Comparison of ENCODE assay signal across 9 cellular contexts in the genomic region with DNA sequence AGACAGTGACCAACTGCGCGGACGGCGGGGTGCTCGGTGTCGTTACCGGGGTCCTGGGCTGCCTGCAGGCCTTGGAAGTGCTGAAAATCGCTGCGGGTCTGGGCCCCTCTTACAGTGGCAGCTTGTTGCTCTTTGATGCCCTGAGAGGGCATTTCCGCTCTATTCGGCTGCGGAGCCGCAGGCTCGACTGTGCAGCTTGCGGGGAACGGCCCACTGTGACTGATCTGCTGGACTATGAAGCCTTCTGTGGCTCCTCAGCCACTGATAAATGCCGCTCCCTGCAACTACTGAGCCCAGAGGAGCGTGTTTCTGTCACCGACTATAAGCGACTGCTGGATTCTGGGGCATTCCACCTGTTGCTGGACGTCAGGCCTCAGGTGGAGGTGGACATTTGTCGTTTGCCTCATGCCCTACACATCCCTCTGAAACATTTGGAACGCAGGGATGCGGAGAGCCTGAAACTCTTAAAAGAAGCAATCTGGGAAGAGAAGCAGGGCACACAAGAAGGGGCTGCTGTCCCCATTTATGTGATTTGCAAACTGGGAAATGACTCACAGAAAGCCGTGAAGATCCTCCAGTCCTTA. TPM values are rescaled to one million over a fixed set of nuclear protein-coding genes. Genes with fewer than 3 reads are reported as not detected.
DNase-seq lines count a peak whose midpoint lies in the region; ATAC-seq and TF ChIP-seq lines count a peak whose summit lies in the region.
"Had no signal": no experiment of that assay in that cellular context is flagged by ENCODE, and none has a peak within 500 bp of the region (broad histone marks: within the 10 kb centered on the region; RNA-seq: fewer than 3 reads in every experiment).

No MANE protein-coding gene starts in this region.

- H3K4ac ChIP-seq in mesenchymal stem cell (ENCODE audit: low read depth in 1 of 2, low read length in 2 of 2), result no peak overlapping the region

- H3K36me3 Mint-ChIP-seq in activated naive CD4-positive, alpha-beta T cell treated with anti-CD3 and anti-CD28 coated beads, Interleukin-2, amount 50 U/mL, for 24 hours, result peaks cover 12% of the 10 kb centered on the region
- peaks cover 33% of the 10 kb centered on the region for H3K36me3 Mint-ChIP-seq in brain

- no peak overlapping the region for H2AFZ ChIP-seq in mesenchymal stem cell (ENCODE audit: low read depth, low read length)

- no peak overlapping the region for H2BK120ac ChIP-seq in mesenchymal stem cell (ENCODE audit: low read depth, low read length)

- H4K8ac ChIP-seq in mesenchymal stem cell (ENCODE audit: low read length), result no peak overlapping the region

- no peak for TF ChIP-seq POLR2A in upper lobe of left lung (IDR thresholded peaks at IDR 0.05)

- no peaks in the 10 kb centered on the region for H3K27me3 Mint-ChIP-seq in activated naive CD4-positive, alpha-beta T cell treated with anti-CD3 and anti-CD28 coated beads, Interleukin-2, amount 50 U/mL, for 24 hours
- H3K27me3 Mint-ChIP-seq in brain, result peaks cover 11% of the 10 kb centered on the region

- TF ChIP-seq EP300 in upper lobe of left lung (IDR thresholded peaks at IDR 0.05), result no peak

- no peak overlapping the region for H3K18ac ChIP-seq in mesenchymal stem cell (ENCODE audit: low read depth in 1 of 2, low read length in 2 of 2)

- peak in 1 of 2 donors; percentile 23 for ATAC-seq in upper lobe of left lung (ENCODE audit: low FRiP score in 2 of 2)
- no peak for ATAC-seq in HG02885 (IDR thresholded peaks at IDR 0.05; ENCODE audit: poor library complexity, unreplicated experiment)

- no peak for TF ChIP-seq CTCF in brain (conservative IDR thresholded peaks at IDR 0.05)
- no peak for TF ChIP-seq CTCF in upper lobe of left lung (IDR thresholded peaks at IDR 0.05)

- H3K4me2 ChIP-seq in mesenchymal stem cell (ENCODE audit: low read length, poor library complexity, severe bottlenecking), result peak overlapping the region; percentile 98

- H3K27ac Mint-ChIP-seq in activated naive CD4-positive, alpha-beta T cell treated with anti-CD3 and anti-CD28 coated beads, Interleukin-2, amount 50 U/mL, for 24 hours, result peak overlapping the region; percentile 65
- peak overlapping the region in 4 of 5 experiments; percentile 99 to 100 (median 100) for H3K27ac Mint-ChIP-seq in brain

- no peak overlapping the region for H4K91ac ChIP-seq in mesenchymal stem cell (ENCODE audit: low read length)

- peaks cover 73% of the 10 kb centered on the region for H3K4me1 Mint-ChIP-seq in activated naive CD4-positive, alpha-beta T cell treated with anti-CD3 and anti-CD28 coated beads, Interleukin-2, amount 50 U/mL, for 24 hours
- peaks cover 73% of the 10 kb centered on the region for H3K4me1 Mint-ChIP-seq in brain

- H3K9ac ChIP-seq in mesenchymal stem cell (ENCODE audit: low read length), result peak overlapping the region; percentile 97

- no peaks in the 10 kb centered on the region for H3K27me3 ChIP-seq in mesenchymal stem cell (ENCODE audit: control insufficient read depth in 1 of 2, insufficient read depth in 1 of 2, low read length in 2 of 2)
- H3K27me3 ChIP-seq in upper lobe of left lung, result no peaks in the 10 kb centered on the region

- peaks cover 17% of the 10 kb centered on the region for H3K4me1 ChIP-seq in mesenchymal stem cell (ENCODE audit: control insufficient read depth, insufficient read depth, low read depth, low read length)
- peaks cover 27 to 55% (median 38%) of the 10 kb centered on the region in 4 donors for H3K4me1 ChIP-seq in upper lobe of left lung

- H3K23ac ChIP-seq in mesenchymal stem cell (ENCODE audit: low read length in 2 of 2), result no peak overlapping the region

- H3K79me1 ChIP-seq in mesenchymal stem cell (replicated peaks; ENCODE audit: low read length, poor library complexity, severe bottlenecking), result peaks cover 21% of the 10 kb centered on the region

- no peak overlapping the region for H2BK15ac ChIP-seq in mesenchymal stem cell (ENCODE audit: low read depth, poor library complexity, severe bottlenecking)

- H3K4me3 ChIP-seq in mesenchymal stem cell (ENCODE audit: insufficient read depth in 1 of 2, low read depth in 1 of 2, low read length in 2 of 2) (peak overlapping the region; percentile 95 to 97), upper lobe of left lung (peak overlapping the region; percentile 88 to 96 (median 91))

- H3K9me3 ChIP-seq in mesenchymal stem cell (ENCODE audit: control insufficient read depth, low read length), result peaks cover 6% of the 10 kb centered on the region
- no peaks in the 10 kb centered on the region for H3K9me3 ChIP-seq in upper lobe of left lung

- 84% methylated on average over 25 of the region's 25 CpGs for WGBS in mesenchymal stem cell
- 68 to 93% methylated on average over 8 to 25 of the region's 25 CpGs for WGBS in upper lobe of left lung, 2 donors

- H3K36me3 ChIP-seq in mesenchymal stem cell (ENCODE audit: control insufficient read depth in 1 of 2, insufficient read depth in 2 of 2, low read depth in 1 of 2, low read length in 2 of 2) (peaks cover 0 to 34% of the 10 kb centered on the region in 2 experiments), upper lobe of left lung (peaks cover 0 to 16% (median 5%) of the 10 kb centered on the region in 4 donors)

- no peak overlapping the region for H2AK5ac ChIP-seq in mesenchymal stem cell (ENCODE audit: low read length, severe bottlenecking)

- H2BK5ac ChIP-seq in mesenchymal stem cell (ENCODE audit: low read depth, low read length, poor library complexity, severe bottlenecking), result no peak overlapping the region

- H3K27ac ChIP-seq in mesenchymal stem cell (ENCODE audit: low read length, poor library complexity, severe bottlenecking) (no peak overlapping the region), upper lobe of left lung (peak overlapping the region in 3 of 4 donors; percentile 92 to 95 (median 94))

- peak overlapping the region; percentile 92 for H3K4me3 Mint-ChIP-seq in activated naive CD4-positive, alpha-beta T cell treated with anti-CD3 and anti-CD28 coated beads, Interleukin-2, amount 50 U/mL, for 24 hours
- peak overlapping the region; percentile 93 to 99 (median 97) for H3K4me3 Mint-ChIP-seq in brain

- no peaks in the 10 kb centered on the region for H3K9me3 Mint-ChIP-seq in activated naive CD4-positive, alpha-beta T cell treated with anti-CD3 and anti-CD28 coated beads, Interleukin-2, amount 50 U/mL, for 24 hours
- H3K9me3 Mint-ChIP-seq in brain, result no peaks in the 10 kb centered on the region

- H2BK12ac ChIP-seq in mesenchymal stem cell (ENCODE audit: low read length in 2 of 2), result no peak overlapping the region

- no peak overlapping the region for H3K14ac ChIP-seq in mesenchymal stem cell (ENCODE audit: low read length in 2 of 2)

- no peak for DNase-seq in activated naive CD4-positive, alpha-beta T cell treated with anti-CD3 and anti-CD28 coated beads, Interleukin-2, amount 50 U/mL, for 16 hours
- DNase-seq in mesenchymal stem cell, result no peak
- DNase-seq in upper lobe of left lung, result no peak
- DNase-seq in nucleus accumbens (lab: John Stamatoyannopoulos, UW), result no peak
- no peak for DNase-seq in activated effector memory CD4-positive, alpha-beta T cell treated with Interleukin-2 at 50 U/mL for 16 hours
- DNase-seq: stimulated activated CD4-positive, alpha-beta T cell treated with anti-CD3 and anti-CD28 coated beads, Interleukin-4, amount 100 ng/mL, for 4 hours had no signal

RNA-seq across cellular contexts. Expression of gene MOCS3, which starts 1.0 kb away (rescaled TPM):
- polyA plus RNA-seq in brain (ENCODE audit: insufficient read depth, low read depth, low replicate concordance), result 3.1 TPM
- 2.5 TPM for polyA plus RNA-seq in mesenchymal stem cell (2013, experiment 1 of 2)
- 2.5 TPM for polyA plus RNA-seq in mesenchymal stem cell (2013, experiment 2 of 2)
- 1 to 10 TPM; 1.6 to 5.3 (median 4.4) TPM for total RNA-seq in upper lobe of left lung

RNA-seq across cellular contexts. Expression of gene DPM1, which starts 1.3 kb away (rescaled TPM):
- 29.4 TPM for polyA plus RNA-seq in brain (ENCODE audit: insufficient read depth, low read depth, low replicate concordance)
- polyA plus RNA-seq in mesenchymal stem cell (2013, experiment 1 of 2), result 53.8 TPM
- polyA plus RNA-seq in mesenchymal stem cell (2013, experiment 2 of 2), result 63.4 TPM
- total RNA-seq in upper lobe of left lung, result 10 to 100 TPM; 16.4 to 61.2 (median 28.4) TPM

RNA-seq across cellular contexts. Expression of gene ADNP, which starts 28.4 kb away (rescaled TPM):
- polyA plus RNA-seq in brain (ENCODE audit: insufficient read depth, low read depth, low replicate concordance), result 75.7 TPM
- polyA plus RNA-seq in mesenchymal stem cell (2013, experiment 1 of 2), result 47.9 TPM
- 45.5 TPM for polyA plus RNA-seq in mesenchymal stem cell (2013, experiment 2 of 2)
- total RNA-seq in upper lobe of left lung, result 10 to 100 TPM; 27.3 to 72.6 (median 45.0) TPM
